ENCODE assay signal across 16 cellular contexts in the genomic region with DNA sequence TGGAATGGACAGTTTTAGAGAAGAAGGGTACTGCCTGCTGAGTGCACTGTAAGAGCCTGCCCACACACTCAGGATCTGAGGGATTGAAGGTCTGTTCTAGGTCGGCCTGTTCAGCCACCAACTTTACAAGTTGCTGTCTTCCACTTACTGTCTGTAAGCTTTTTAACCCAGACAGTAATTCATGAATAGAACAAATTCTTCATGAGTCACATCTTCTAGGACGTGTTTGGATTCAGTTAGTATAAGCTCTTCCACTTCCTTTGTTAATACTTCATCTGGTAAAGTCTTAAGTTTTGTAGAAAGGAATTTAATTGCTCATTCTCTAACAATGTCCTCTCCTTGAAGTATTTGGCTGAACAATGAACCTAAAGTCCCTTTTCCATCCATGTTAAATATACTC.
DNase-seq lines count a peak whose midpoint lies in the region; ATAC-seq and TF ChIP-seq lines count a peak whose summit lies in the region.
"Had no signal": no experiment of that assay in that cellular context is flagged by ENCODE, and none has a peak within 500 bp of the region (broad histone marks: within the 10 kb centered on the region; RNA-seq: fewer than 3 reads in every experiment).

No MANE protein-coding gene starts in this region.

- peaks cover 21% of the 10 kb centered on the region for H3K4me1 ChIP-seq in skeletal muscle satellite cell (ENCODE audit: control insufficient read depth, insufficient read depth, low read length)
- H3K4me1 ChIP-seq: gastroesophageal sphincter, spleen had no signal

- H3K27ac Mint-ChIP-seq in stimulated activated effector memory CD8-positive, alpha-beta T cell treated with anti-CD3 and anti-CD28 coated beads, Interleukin-12 subunit alpha, Interleukin-12 subunit beta, amount 100 ng/mL, for 72 hours: no peak overlapping the region
- no peak overlapping the region for H3K27ac Mint-ChIP-seq in stimulated activated naive B cell treated with anti-CD40 and anti-IgM and Interleukin-4, amounts not matched to agents 10 μg/mL and 1 μg/mL and 100 μg/mL, for 72 hours
- H3K27ac Mint-ChIP-seq: CD4-positive, alpha-beta T cell; stimulated activated naive CD8-positive, alpha-beta T cell treated with anti-CD3 and anti-CD28 coated beads, Interleukin-15, Interleukin-2, amounts not matched to agents 100 ng/mL and 50 ng/mL, for 24 hours had no signal

- no peaks in the 10 kb centered on the region for H3K36me3 Mint-ChIP-seq in stimulated activated effector memory CD8-positive, alpha-beta T cell treated with anti-CD3 and anti-CD28 coated beads, Interleukin-12 subunit alpha, Interleukin-12 subunit beta, amount 100 ng/mL, for 72 hours
- no peaks in the 10 kb centered on the region for H3K36me3 Mint-ChIP-seq in stimulated activated naive B cell treated with anti-CD40 and anti-IgM and Interleukin-4, amounts not matched to agents 10 μg/mL and 1 μg/mL and 100 μg/mL, for 72 hours

- peak overlapping the region; percentile 2 for H3K9ac ChIP-seq in skeletal muscle satellite cell (ENCODE audit: low read depth, low read length)

- H3K9me3 ChIP-seq in skeletal muscle satellite cell (replicated peaks; ENCODE audit: low read length): no peaks in the 10 kb centered on the region
- H3K9me3 ChIP-seq: gastroesophageal sphincter, spleen had no signal

- no peak for TF ChIP-seq CTCF in fibroblast of the aortic adventitia (IDR thresholded peaks at IDR 0.05; ENCODE audit: insufficient read depth, low read length)

- H3K4me2 ChIP-seq in skeletal muscle satellite cell (ENCODE audit: low read length): peak overlapping the region; percentile 21

- no peaks in the 10 kb centered on the region for H3K27me3 Mint-ChIP-seq in stimulated activated naive B cell treated with anti-CD40 and anti-IgM and Interleukin-4, amounts not matched to agents 10 μg/mL and 1 μg/mL and 100 μg/mL, for 72 hours

- H3K9me3 Mint-ChIP-seq in stimulated activated effector memory CD8-positive, alpha-beta T cell treated with anti-CD3 and anti-CD28 coated beads, Interleukin-12 subunit alpha, Interleukin-12 subunit beta, amount 100 ng/mL, for 72 hours: peaks cover 3% of the 10 kb centered on the region
- peaks cover 0 to 2% of the 10 kb centered on the region in 2 donors for H3K9me3 Mint-ChIP-seq in stimulated activated naive B cell treated with anti-CD40 and anti-IgM and Interleukin-4, amounts not matched to agents 10 μg/mL and 1 μg/mL and 100 μg/mL, for 72 hours
- H3K9me3 Mint-ChIP-seq: CD4-positive, alpha-beta T cell; stimulated activated naive CD8-positive, alpha-beta T cell treated with anti-CD3 and anti-CD28 coated beads, Interleukin-15, Interleukin-2, amounts not matched to agents 100 ng/mL and 50 ng/mL, for 24 hours had no signal

- H3K4me3 ChIP-seq in fibroblast of the aortic adventitia (ENCODE audit: low read depth, low read length) (no peak overlapping the region), skeletal muscle satellite cell (ENCODE audit: low read length) (no peak overlapping the region)
- H3K4me3 ChIP-seq: gastroesophageal sphincter, spleen had no signal

- H3K36me3 ChIP-seq in skeletal muscle satellite cell (ENCODE audit: insufficient read depth, low read length): no peaks in the 10 kb centered on the region
- H3K36me3 ChIP-seq: gastroesophageal sphincter, spleen had no signal

- no peak overlapping the region for H3K4me3 Mint-ChIP-seq in stimulated activated effector memory CD8-positive, alpha-beta T cell treated with anti-CD3 and anti-CD28 coated beads, Interleukin-12 subunit alpha, Interleukin-12 subunit beta, amount 100 ng/mL, for 72 hours
- H3K4me3 Mint-ChIP-seq in stimulated activated naive B cell treated with anti-CD40 and anti-IgM and Interleukin-4, amounts not matched to agents 10 μg/mL and 1 μg/mL and 100 μg/mL, for 72 hours: no peak overlapping the region
- H3K4me3 Mint-ChIP-seq: CD4-positive, alpha-beta T cell; stimulated activated naive CD8-positive, alpha-beta T cell treated with anti-CD3 and anti-CD28 coated beads, Interleukin-15, Interleukin-2, amounts not matched to agents 100 ng/mL and 50 ng/mL, for 24 hours had no signal

- DNase-seq in GM03348 (ENCODE audit: low spot score) (peak; percentile 49), fibroblast of the aortic adventitia (ENCODE audit: low read depth) (peak; percentile 32)
- no peak for DNase-seq in stimulated activated effector memory CD8-positive, alpha-beta T cell treated with anti-CD3 and anti-CD28 coated beads, Interleukin-12 subunit alpha, Interleukin-12 subunit beta, amount 100 ng/mL, for 72 hours (ENCODE audit: low spot score in 2 of 2)
- no peak for DNase-seq in NK-92 treated with Interleukin-12 subunit alpha and Interleukin-12 subunit beta, amount 100 ng/mL, for 24 hours (lab: John Stamatoyannopoulos, UW)
- no peak for DNase-seq in stimulated activated naive B cell treated with anti-CD40 and anti-IgM and Interleukin-4, amounts not matched to agents 10 μg/mL and 1 μg/mL and 100 μg/mL, for 72 hours
- DNase-seq: activated gamma-delta T cell treated with Interleukin-2 at 50 U/mL for 16 hours; CD4-positive, alpha-beta T cell; midbrain; NCI-H187 treated with DMSO at 0.1 percent for 48 hours; NCI-H524 had no signal

- no peaks in the 10 kb centered on the region for H3K4me1 Mint-ChIP-seq in stimulated activated effector memory CD8-positive, alpha-beta T cell treated with anti-CD3 and anti-CD28 coated beads, Interleukin-12 subunit alpha, Interleukin-12 subunit beta, amount 100 ng/mL, for 72 hours
- H3K4me1 Mint-ChIP-seq in stimulated activated naive B cell treated with anti-CD40 and anti-IgM and Interleukin-4, amounts not matched to agents 10 μg/mL and 1 μg/mL and 100 μg/mL, for 72 hours: no peaks in the 10 kb centered on the region

- ATAC-seq in SK-N-SH treated with all-trans-retinoic acid at 6 μM for 48 hours: peak; percentile 90
- ATAC-seq in stimulated activated effector memory CD8-positive, alpha-beta T cell treated with anti-CD3 and anti-CD28 coated beads, Interleukin-12 subunit alpha, Interleukin-12 subunit beta, amount 100 ng/mL, for 72 hours: no peak
- no peak for ATAC-seq in stimulated activated naive B cell treated with anti-CD40 and anti-IgM and Interleukin-4, amounts not matched to agents 10 μg/mL and 1 μg/mL and 100 μg/mL, for 72 hours (replicated peaks)
- ATAC-seq: gastroesophageal sphincter, Panc1 had no signal

- no peaks in the 10 kb centered on the region for H3K27me3 ChIP-seq in skeletal muscle satellite cell (ENCODE audit: control insufficient read depth, insufficient read depth, low read length)

TF ChIP-seq in SK-N-SH treated with all-trans-retinoic acid at 6 μM for 48 hours, 23 proteins besides CTCF, POLR2A, EP300 and RAD21:
- no peak for TF ChIP-seq ZNF70 (CRISPR knock-in tag; IDR thresholded peaks at IDR 0.05)
- 0 out of 2 replicates have a peak, but pooled peaks have one; percentile 28 for TF ChIP-seq ISL1 (CRISPR knock-in tag; IDR thresholded peaks at IDR 0.05)

Comparison
In these comparisons a context has a peak if more than half of its experiments do, and no peak if none do; other contexts are left out.
1. DNase-seq: peak in GM03348 (single experiment) and fibroblast of the aortic adventitia (single experiment); none in stimulated activated effector memory CD8-positive, alpha-beta T cell treated with anti-CD3 and anti-CD28 coated beads, Interleukin-12 subunit alpha, Interleukin-12 subunit beta, amount 100 ng/mL, for 72 hours (0 of 2), NK-92 treated with Interleukin-12 subunit alpha and Interleukin-12 subunit beta, amount 100 ng/mL, for 24 hours (single experiment) and stimulated activated naive B cell treated with anti-CD40 and anti-IgM and Interleukin-4, amounts not matched to agents 10 μg/mL and 1 μg/mL and 100 μg/mL, for 72 hours (single experiment).